24 cellular contexts compared by ENCODE assay signal in the genomic region with DNA sequence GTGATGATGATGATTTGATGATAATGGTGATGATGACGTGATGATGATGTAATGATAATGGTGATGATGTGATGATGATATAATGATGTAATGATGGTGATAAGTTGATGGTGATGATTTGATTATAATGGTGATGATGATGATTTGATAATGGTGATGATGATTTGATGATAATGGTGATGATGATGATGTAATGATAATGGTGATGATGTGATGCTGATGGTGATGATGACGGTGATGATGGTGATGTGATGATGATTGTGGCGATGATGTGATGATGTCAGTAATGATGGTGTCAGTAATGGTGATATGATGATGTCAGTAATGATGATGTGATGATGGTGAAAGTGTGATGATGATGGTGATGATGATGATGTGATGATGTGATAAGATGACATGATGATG.
"Had no signal": no experiment of that assay in that cellular context is flagged by ENCODE, and none has a peak within 500 bp of the region (broad histone marks: within the 10 kb centered on the region; RNA-seq: fewer than 3 reads in every experiment).

No MANE protein-coding gene starts in this region.

- H3K9me3 ChIP-seq: left lung, lower lobe of right lung, pancreas, prostate gland, sigmoid colon, tibial nerve, uterus had no signal

- H3K4me1 ChIP-seq: left lung, lower lobe of right lung, pancreas, prostate gland, spleen, uterus had no signal

- DNase-seq: immature natural killer cell; kidney; left colon; left lung; lower lobe of right lung; mammary epithelial cell; mesenchymal stem cell; naive thymus-derived CD8-positive, alpha-beta T cell; nucleus accumbens; pancreas; posterior cingulate gyrus; retina; right cardiac atrium; sigmoid colon; small intestine; spleen; stimulated activated CD4-positive, alpha-beta T cell treated with anti-CD3 and anti-CD28 coated beads, Interleukin-4, amount 100 ng/mL, for 24 hours; stimulated activated naive CD4-positive, alpha-beta T cell; substantia nigra; uterus had no signal

- H3K27me3 ChIP-seq: pancreas, uterus had no signal

- H3K4me3 ChIP-seq: left lung, lower lobe of right lung, pancreas, prostate gland, sigmoid colon, spleen, tibial nerve, uterus had no signal

- H3K36me3 ChIP-seq: left lung, lower lobe of right lung, pancreas, prostate gland, sigmoid colon, spleen, tibial nerve, uterus had no signal

- H3K27ac ChIP-seq: left lung, lower lobe of right lung, pancreas, prostate gland, sigmoid colon, spleen, tibial nerve, uterus had no signal

- ATAC-seq: left colon; left lung; lower lobe of right lung; naive thymus-derived CD8-positive, alpha-beta T cell; pancreas; right cardiac atrium; stimulated activated effector memory CD8-positive, alpha-beta T cell treated with anti-CD3 and anti-CD28 coated beads, Interleukin-12 subunit alpha, Interleukin-12 subunit beta, amount 100 ng/mL, for 72 hours had no signal

- FAIRE-seq: islet of Langerhans, kidney, pancreas, small intestine had no signal
